In the genomic region with DNA sequence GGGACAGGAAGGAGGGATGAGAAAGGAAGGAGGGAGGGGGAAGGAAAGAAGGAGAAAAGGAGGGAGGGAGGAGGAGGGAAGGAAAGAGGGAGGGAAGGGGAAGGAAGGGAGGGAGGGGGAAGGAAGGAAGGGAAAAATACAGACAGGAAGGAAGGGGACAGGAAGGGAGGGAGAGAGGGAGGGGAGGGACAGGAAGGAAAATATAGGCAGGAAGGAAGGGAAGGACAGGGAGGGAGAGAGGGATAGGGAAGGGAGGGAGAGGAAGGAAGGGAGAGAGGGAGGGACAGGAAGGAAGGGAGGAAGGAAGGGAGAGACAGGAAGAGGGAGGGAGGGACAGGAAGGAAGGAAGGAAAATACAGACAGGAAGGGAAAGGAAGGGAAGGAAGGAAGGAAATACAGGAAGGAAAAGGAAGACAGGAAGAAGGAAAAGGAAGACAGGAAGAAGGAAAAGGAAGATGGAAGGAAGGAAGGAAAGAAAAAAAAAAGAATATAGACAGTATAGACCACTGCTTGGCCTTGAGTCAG, we compare ENCODE assay signal across 15 cellular contexts.
"Had no signal": no experiment of that assay in that cellular context is flagged by ENCODE, and none has a peak within 500 bp of the region (broad histone marks: within the 10 kb centered on the region; RNA-seq: fewer than 3 reads in every experiment).

No MANE protein-coding gene starts in this region.

- H3K27ac Mint-ChIP-seq: activated naive CD4-positive, alpha-beta T cell treated with anti-CD3 and anti-CD28 coated beads for 36 hours; mesothelial cell of epicardium; neural progenitor cell; T-helper 2 cell treated with Interferon-gamma antibody and Interleukin-4, amounts not matched to agents 5 μg/mL and 100 μg/mL, for 36 hours had no signal

- H3K36me3 ChIP-seq: neural progenitor cell, ovary had no signal

- H3K9me3 ChIP-seq: left ventricle myocardium inferior, ovary, sigmoid colon, stomach had no signal

- H3K4me2 ChIP-seq: neural progenitor cell had no signal

- H3K4me3 Mint-ChIP-seq: activated naive CD4-positive, alpha-beta T cell treated with anti-CD3 and anti-CD28 coated beads for 36 hours; mesothelial cell of epicardium; neural progenitor cell; T-helper 2 cell treated with Interferon-gamma antibody and Interleukin-4, amounts not matched to agents 5 μg/mL and 100 μg/mL, for 36 hours had no signal

- H3K9me3 Mint-ChIP-seq: activated naive CD4-positive, alpha-beta T cell treated with anti-CD3 and anti-CD28 coated beads for 36 hours; mesothelial cell of epicardium; neural progenitor cell; T-helper 2 cell treated with Interferon-gamma antibody and Interleukin-4, amounts not matched to agents 5 μg/mL and 100 μg/mL, for 36 hours had no signal

- ATAC-seq: foreskin keratinocyte had no signal

- H3K27ac ChIP-seq: dorsolateral prefrontal cortex, foreskin keratinocyte, left ventricle myocardium inferior, neural progenitor cell, ovary, sigmoid colon, stomach had no signal

- H3K4me3 ChIP-seq: dorsolateral prefrontal cortex, left ventricle myocardium inferior, neural progenitor cell, ovary, sigmoid colon, spleen, stomach had no signal

- H3K27me3 ChIP-seq: dorsolateral prefrontal cortex, foreskin keratinocyte, neural progenitor cell, ovary, sigmoid colon, spleen, stomach had no signal

- DNase-seq: activated CD4-positive, alpha-beta T cell treated with anti-CD3 and anti-CD28 coated beads, Interleukin-2, amount 50 U/mL, for 1 hour; activated CD8-positive, alpha-beta memory T cell treated with anti-CD3 and anti-CD28 coated beads for 24 hours; activated naive CD4-positive, alpha-beta T cell treated with anti-CD3 and anti-CD28 coated beads for 36 hours; dorsolateral prefrontal cortex; foreskin keratinocyte; glutamatergic neuron; hypothalamus; left ventricle myocardium inferior; ovary; sigmoid colon; spleen; stomach had no signal

- H3K4me1 ChIP-seq: foreskin keratinocyte had no signal

- H2AFZ ChIP-seq: neural progenitor cell had no signal
